In the genomic region with DNA sequence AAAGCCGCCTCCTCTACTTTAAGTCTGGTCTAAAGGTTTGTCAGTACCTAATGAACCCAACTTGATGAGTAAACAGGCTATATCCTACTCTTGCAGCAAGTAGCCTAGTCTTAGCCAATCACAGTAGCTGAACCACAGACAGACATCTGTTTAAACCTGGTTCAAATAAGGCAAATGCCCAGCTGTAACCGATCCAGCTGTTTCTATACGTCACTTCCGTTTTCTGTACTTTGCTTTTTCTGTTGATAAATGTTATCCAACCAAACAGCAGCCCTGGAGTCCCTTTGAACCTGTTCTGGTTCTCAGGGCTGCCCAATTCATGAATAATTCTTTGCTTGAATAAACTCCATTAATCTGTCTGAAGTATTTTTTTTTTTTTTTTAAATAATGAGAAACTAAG, we compare ENCODE assay signal across 29 cellular contexts.
"Had no signal": no experiment of that assay in that cellular context is flagged by ENCODE, and none has a peak within 500 bp of the region (broad histone marks: within the 10 kb centered on the region; RNA-seq: fewer than 3 reads in every experiment).

No MANE protein-coding gene starts in this region.

- H2AFZ ChIP-seq: hepatocyte, neural progenitor cell had no signal

- H3K4me3 Mint-ChIP-seq: memory B cell; mesothelial cell of epicardium; natural killer cell treated with Interleukin-12 subunit alpha and Interleukin-12 subunit beta and Interleukin-15 and Interleukin-18, amount 100 ng/mL, for 72 hours; neural progenitor cell; stimulated activated naive CD8-positive, alpha-beta T cell treated with anti-CD3 and anti-CD28 coated beads, Interleukin-15, amount 100 ng/mL, for 72 hours had no signal

- H3K9ac ChIP-seq: neural progenitor cell had no signal

- H3K36me3 Mint-ChIP-seq: mesothelial cell of epicardium; natural killer cell treated with Interleukin-12 subunit alpha and Interleukin-12 subunit beta and Interleukin-15 and Interleukin-18, amount 100 ng/mL, for 72 hours; neural progenitor cell had no signal

- H3K9me3 Mint-ChIP-seq: memory B cell; mesothelial cell of epicardium; neural progenitor cell; stimulated activated naive CD8-positive, alpha-beta T cell treated with anti-CD3 and anti-CD28 coated beads, Interleukin-15, amount 100 ng/mL, for 72 hours had no signal

- H3K36me3 ChIP-seq: esophagus muscularis mucosa, gastroesophageal sphincter, heart left ventricle, neural progenitor cell, prostate gland, right atrium auricular region, suprapubic skin, vagina had no signal

- H3K27ac ChIP-seq: esophagus muscularis mucosa, foreskin keratinocyte, gastroesophageal sphincter, heart left ventricle, hepatocyte, neural progenitor cell, prostate gland, right atrium auricular region, suprapubic skin, vagina had no signal

- H3K4me2 ChIP-seq: hepatocyte, neural progenitor cell, smooth muscle cell had no signal

- H3K4me1 ChIP-seq: prostate gland had no signal

- H3K9me3 ChIP-seq: esophagus muscularis mucosa, gastroesophageal sphincter, heart left ventricle, mucosa of descending colon, prostate gland, right atrium auricular region, suprapubic skin, vagina had no signal

- ATAC-seq: foreskin keratinocyte; gastroesophageal sphincter; heart left ventricle; left lobe of liver; mucosa of descending colon; natural killer cell treated with Interleukin-12 subunit alpha and Interleukin-12 subunit beta and Interleukin-15 and Interleukin-18, amount 100 ng/mL, for 72 hours; sciatic nerve; stimulated activated naive CD8-positive, alpha-beta T cell treated with anti-CD3 and anti-CD28 coated beads, Interleukin-15, amount 100 ng/mL, for 72 hours had no signal

- H3K27me3 Mint-ChIP-seq: memory B cell, naive B cell had no signal

- DNase-seq: effector memory CD4-positive, alpha-beta T cell; foreskin keratinocyte; heart left ventricle; kidney; mucosa of descending colon; naive B cell; nucleus accumbens; stimulated activated CD4-positive, alpha-beta T cell treated with anti-CD3 and anti-CD28 coated beads, Interleukin-12 subunit alpha, Interleukin-12 subunit beta, amount 100 ng/mL, for 4 hours; stimulated activated CD4-positive, alpha-beta T cell treated with anti-CD3 and anti-CD28 coated beads, Interleukin-1b, Interleukin-23, amount 100 ng/mL, for 48 hours; stimulated activated CD4-positive, alpha-beta T cell treated with anti-CD3 and anti-CD28 coated beads, Interleukin-4, amount 100 ng/mL, for 1 hour; stimulated activated CD8-positive, alpha-beta memory T cell treated with anti-CD3 and anti-CD28 coated beads, Interleukin-4, amount 100 ng/mL, for 48 hours; stimulated activated naive CD4-positive, alpha-beta T cell; stimulated activated naive CD8-positive, alpha-beta T cell treated with anti-CD3 and anti-CD28 coated beads, Interleukin-15, amount 100 ng/mL, for 72 hours; trophoblast cell had no signal

- H3K27me3 ChIP-seq: esophagus muscularis mucosa, foreskin keratinocyte, gastroesophageal sphincter, heart left ventricle, hepatocyte, neural progenitor cell, right atrium auricular region, suprapubic skin, vagina had no signal

- H3K4me3 ChIP-seq: esophagus muscularis mucosa, gastroesophageal sphincter, heart left ventricle, hepatocyte, lung, mucosa of descending colon, neural progenitor cell, prostate gland, right atrium auricular region, smooth muscle cell, suprapubic skin, vagina had no signal

- H3K27ac Mint-ChIP-seq: mesothelial cell of epicardium; natural killer cell treated with Interleukin-12 subunit alpha and Interleukin-12 subunit beta and Interleukin-15 and Interleukin-18, amount 100 ng/mL, for 72 hours; neural progenitor cell; stimulated activated naive CD8-positive, alpha-beta T cell treated with anti-CD3 and anti-CD28 coated beads, Interleukin-15, amount 100 ng/mL, for 72 hours had no signal
